9 cellular contexts compared by ENCODE assay signal in genomic region chr13:40149611-40150283, GRCh38.
DNase-seq lines count a peak whose midpoint lies in the region; ATAC-seq, FAIRE-seq and TF ChIP-seq lines count a peak whose summit lies in the region.
"Had no signal": no experiment of that assay in that cellular context is flagged by ENCODE, and none has a peak within 500 bp of the region (broad histone marks: within the 10 kb centered on the region; RNA-seq: fewer than 3 reads in every experiment).

No MANE protein-coding gene starts in this region.

- CTCF ChIA-PET in endothelial cell of umbilical vein (lab: Charles Lee), result interaction anchor here (0.7 to 2.3 kb wide), 6 partner anchors 31 to 533 kb away, joined by 3 to 9 read pairs (median 4); no protein-coding TSS in a partner anchor

- H3K79me2 ChIP-seq in endothelial cell of umbilical vein (ENCODE audit: control insufficient read depth, insufficient read depth, low read length), result no peaks in the 10 kb centered on the region

- WGBS in aorta, 2 donors, result 19 to 21% methylated on average over 6 of the region's 6 CpGs

- H3K4me1 ChIP-seq in endothelial cell of umbilical vein (ENCODE audit: control insufficient read depth, extremely low read depth, insufficient read depth, low read length), result peaks cover 25% of the 10 kb centered on the region
- peaks cover 0 to 7% of the 10 kb centered on the region in 2 donors for H3K4me1 ChIP-seq in muscle layer of duodenum (ENCODE audit: control insufficient read depth in 1 of 2, insufficient read depth in 2 of 2, low read length in 2 of 2)
- H3K4me1 ChIP-seq in aorta (ENCODE audit: control insufficient read depth in 1 of 2, insufficient read depth in 2 of 2, low read length in 2 of 2), result peaks cover 0 to 5% of the 10 kb centered on the region in 2 donors
- no peaks in the 10 kb centered on the region for H3K4me1 ChIP-seq in Peyer's patch

- no peaks in the 10 kb centered on the region for H3K9me3 ChIP-seq in endothelial cell of umbilical vein (replicated peaks; ENCODE audit: control insufficient read depth, insufficient read depth, low read length)
- no peaks in the 10 kb centered on the region for H3K9me3 ChIP-seq in muscle layer of duodenum (ENCODE audit: control insufficient read depth in 1 of 2, low read length in 2 of 2)
- no peaks in the 10 kb centered on the region for H3K9me3 ChIP-seq in aorta (ENCODE audit: control insufficient read depth, low read length)
- no peaks in the 10 kb centered on the region for H3K9me3 ChIP-seq in Peyer's patch

- peak; percentile 15 for DNase-seq in stimulated activated CD4-positive, alpha-beta T cell treated with anti-CD3 and anti-CD28 coated beads, Interleukin-15, amount 100 ng/mL, for 24 hours
- no peak for DNase-seq in stimulated activated CD4-positive, alpha-beta T cell treated with anti-CD3 and anti-CD28 coated beads, Interleukin-12 subunit alpha, Interleukin-12 subunit beta, amount 100 ng/mL, for 4 hours
- DNase-seq in endothelial cell of umbilical vein (ENCODE audit: low read depth, low spot score), result peak; percentile 98
- DNase-seq in aorta, result peak in 1 of 2 donors; percentile 56
- DNase-seq in Peyer's patch, result no peak
- no peak for DNase-seq in cerebellum (ENCODE audit: low spot score)
- no peak for DNase-seq in HUDEP-2 (lab: John Stamatoyannopoulos, UW; ENCODE audit: unreplicated experiment in 76 of 76)

- peak; percentile 84 for ATAC-seq in aorta (ENCODE audit: low FRiP score)

- H3K27me3 ChIP-seq in endothelial cell of umbilical vein (ENCODE audit: control insufficient read depth in 2 of 2, insufficient read depth in 2 of 2, low read length in 2 of 2) (no peaks in the 10 kb centered on the region), muscle layer of duodenum (ENCODE audit: low read depth, low read length) (no peaks in the 10 kb centered on the region), aorta (ENCODE audit: control insufficient read depth in 1 of 2, insufficient read depth in 2 of 2, low read length in 1 of 2) (no peaks in the 10 kb centered on the region), Peyer's patch (no peaks in the 10 kb centered on the region)

- no peak for TF ChIP-seq CTCF in endothelial cell of umbilical vein (IDR thresholded peaks at IDR 0.05; ENCODE audit: extremely low read depth in 1 of 2, insufficient read depth in 1 of 2, low read depth in 1 of 2, low read length in 2 of 2)
- TF ChIP-seq CTCF in Peyer's patch (IDR thresholded peaks at IDR 0.05), result no peak

- peak overlapping the region; percentile 5 for H3K4me2 ChIP-seq in endothelial cell of umbilical vein (ENCODE audit: insufficient read depth, low read length)

- peak overlapping the region; percentile 29 for H3K9ac ChIP-seq in endothelial cell of umbilical vein (replicated peaks; ENCODE audit: extremely low read depth, insufficient read depth, low read length)

- H2AFZ ChIP-seq in endothelial cell of umbilical vein (ENCODE audit: low read depth, low read length), result peak overlapping the region; percentile 84

- TSS peak; percentile 54 for BruUV-seq in endothelial cell of umbilical vein (replicated peaks; lab: Mats Ljungman, UMichigan)

- POLR2A ChIA-PET in endothelial cell of umbilical vein (lab: Charles Lee), result no interaction called here

- dilution Hi-C loops in endothelial cell of umbilical vein (cut with MboI; ENCODE audit: extremely low pct_ligation_motif_present, low sequenced_read_pairs), result no loop called here

- no peaks in the 10 kb centered on the region for H4K20me1 ChIP-seq in endothelial cell of umbilical vein (replicated peaks; ENCODE audit: control insufficient read depth, extremely low read depth, insufficient read depth, low read length)

- H3K27ac ChIP-seq in endothelial cell of umbilical vein (ENCODE audit: insufficient read depth, low read depth, low read length) (peak overlapping the region; percentile 80), muscle layer of duodenum (ENCODE audit: low read length) (peak overlapping the region; percentile 76), aorta (ENCODE audit: low read depth in 1 of 2, low read length in 2 of 2) (no peak overlapping the region), Peyer's patch (peak overlapping the region in 2 of 4 donors; percentile 27 to 59)
- H3K27ac ChIP-seq: SK-N-MC had no signal

- H3K9me1 ChIP-seq in endothelial cell of umbilical vein (replicated peaks; ENCODE audit: control insufficient read depth, extremely low read depth, insufficient read depth, low read length), result no peaks in the 10 kb centered on the region

- H3K4me3 ChIP-seq in endothelial cell of umbilical vein (replicated peaks in 1 of 3; ENCODE audit: insufficient read depth in 1 of 3, low read depth in 1 of 3, low read length in 3 of 3) (no peak overlapping the region), muscle layer of duodenum (ENCODE audit: low read depth in 1 of 2, low read length in 2 of 2) (no peak overlapping the region), aorta (ENCODE audit: low read length in 2 of 2) (no peak overlapping the region), Peyer's patch (no peak overlapping the region)
- H3K4me3 ChIP-seq: SK-N-MC had no signal

- TF ChIP-seq POLR2A in endothelial cell of umbilical vein (IDR thresholded peaks at IDR 0.05; ENCODE audit: low read depth, low read length) (no peak), Peyer's patch (IDR thresholded peaks at IDR 0.05) (no peak)

- intact Hi-C loops in endothelial cell of umbilical vein (cut with micrococcal nuclease) (loop anchor here (5.0 to 10.0 kb wide), 3 partner anchors 43 to 372 kb away; no protein-coding TSS in a partner anchor), aorta (cut with DNase I) (no loop called here)

- peak; percentile 77 for FAIRE-seq in endothelial cell of umbilical vein (lab: Jason Lieb, UNC)

- H3K36me3 ChIP-seq in endothelial cell of umbilical vein (ENCODE audit: control insufficient read depth in 2 of 2, extremely low read depth in 1 of 2, insufficient read depth in 2 of 2, low read length in 2 of 2) (no peaks in the 10 kb centered on the region), muscle layer of duodenum (ENCODE audit: control insufficient read depth in 1 of 2, insufficient read depth in 2 of 2, low read length in 2 of 2) (no peaks in the 10 kb centered on the region), aorta (ENCODE audit: control insufficient read depth in 1 of 2, insufficient read depth in 2 of 2, low read length in 1 of 2) (no peaks in the 10 kb centered on the region), Peyer's patch (no peaks in the 10 kb centered on the region)

TF ChIP-seq in endothelial cell of umbilical vein, 7 proteins besides CTCF, POLR2A, EP300 and RAD21:
- TF ChIP-seq POLR2AphosphoS5 (IDR thresholded peaks at IDR 0.05; ENCODE audit: insufficient read depth, low read depth, low read length), result peak; percentile 47
- TF ChIP-seq FOS (IDR thresholded peaks at IDR 0.05; ENCODE audit: borderline replicate concordance, insufficient read depth, low read length), result peak; percentile 83
- no peak for TF ChIP-seq GATA2 (IDR thresholded peaks at IDR 0.05; ENCODE audit: insufficient read depth, insufficient read length, low read depth, low read length)
- no peak for TF ChIP-seq EZH2 (IDR thresholded peaks at IDR 0.05; ENCODE audit: borderline replicate concordance, low read depth, low read length, severe bottlenecking)
- TF ChIP-seq JUN (IDR thresholded peaks at IDR 0.05; ENCODE audit: borderline replicate concordance, insufficient read depth, insufficient read length, low read depth), result no peak
- TF ChIP-seq MYC (IDR thresholded peaks at IDR 0.05; ENCODE audit: low read depth, low read length), result no peak
- TF ChIP-seq MAX (IDR thresholded peaks at IDR 0.05; ENCODE audit: insufficient read depth, insufficient read length), result no peak
TF ChIP-seq in endothelial cell of umbilical vein: peak in this region for 2.

Comparison
In these comparisons a context has a peak if more than half of its experiments do, and no peak if none do; other contexts are left out.
1. DNase-seq: peak in stimulated activated CD4-positive, alpha-beta T cell treated with anti-CD3 and anti-CD28 coated beads, Interleukin-15, amount 100 ng/mL, for 24 hours (single experiment) and endothelial cell of umbilical vein (single experiment); none in stimulated activated CD4-positive, alpha-beta T cell treated with anti-CD3 and anti-CD28 coated beads, Interleukin-12 subunit alpha, Interleukin-12 subunit beta, amount 100 ng/mL, for 4 hours (single experiment), Peyer's patch (0 of 3), cerebellum (single experiment) and HUDEP-2 (0 of 76).
2. H3K27ac ChIP-seq: peak in endothelial cell of umbilical vein (single experiment) and muscle layer of duodenum (single experiment); none in aorta (0 of 2).